In genomic region chr4:52657630-52658501, GRCh38 we compare ENCODE assay signal across 8 cellular contexts. TPM values are rescaled to one million over a fixed set of nuclear protein-coding genes. Genes with fewer than 3 reads are reported as not detected.
A peak's percentile ranks its signal among the peaks of the same experiment; 100 is the strongest.
DNase-seq lines count a peak whose midpoint lies in the region; ATAC-seq and TF ChIP-seq lines count a peak whose summit lies in the region.

No MANE protein-coding gene starts in this region.

- no peaks in the 10 kb centered on the region for H3K9me3 ChIP-seq in osteoblast (ENCODE audit: low read depth, low read length)

- peak overlapping the region; percentile 69 for H3K4me3 Mint-ChIP-seq in activated naive CD4-positive, alpha-beta T cell treated with anti-CD3 and anti-CD28 coated beads, Interleukin-2, amount 10 ng/mL, durations not matched to agents 7 days and 5 days

- no peaks in the 10 kb centered on the region for H3K36me3 ChIP-seq in osteoblast (ENCODE audit: insufficient read depth, low read length)

- H3K4me1 Mint-ChIP-seq in activated naive CD4-positive, alpha-beta T cell treated with anti-CD3 and anti-CD28 coated beads, Interleukin-2, amount 10 ng/mL, durations not matched to agents 7 days and 5 days: peaks cover 18% of the 10 kb centered on the region

- DNase-seq in activated naive CD4-positive, alpha-beta T cell treated with anti-CD3 and anti-CD28 coated beads, Interleukin-2, amount 10 ng/mL, durations not matched to agents 7 days and 5 days: no peak
- DNase-seq in activated naive CD4-positive, alpha-beta T cell (lab: John Stamatoyannopoulos, UW): no peak
- DNase-seq in fibroblast of villous mesenchyme (ENCODE audit: low read depth) (peak; percentile 76), osteoblast (ENCODE audit: insufficient read length, low spot score, missing footprints) (peak; percentile 64), SW 1271 (lab: John Stamatoyannopoulos, UW) (no peak), KG1 (lab: John Stamatoyannopoulos, UW) (no peak)

- peak overlapping the region; percentile 92 for H2AFZ ChIP-seq in osteoblast (ENCODE audit: low read length)

- peaks cover 13% of the 10 kb centered on the region for H3K36me3 Mint-ChIP-seq in activated naive CD4-positive, alpha-beta T cell treated with anti-CD3 and anti-CD28 coated beads, Interleukin-2, amount 10 ng/mL, durations not matched to agents 7 days and 5 days

- CTCF ChIA-PET in activated naive CD4-positive, alpha-beta T cell treated with anti-CD3 and anti-CD28 coated beads, Interleukin-2, amount 10 ng/mL, durations not matched to agents 7 days and 5 days (lab: Charles Lee): interaction anchor here (0.6 to 1.3 kb wide), 3 partner anchors 111 to 324 kb away, joined by 3 to 4 read pairs (median 3); no protein-coding TSS in a partner anchor

- H4K20me1 ChIP-seq in osteoblast (ENCODE audit: insufficient read depth, low read length): peaks cover 6% of the 10 kb centered on the region

- H3K4me1 ChIP-seq in osteoblast (ENCODE audit: insufficient read depth, low read length): peaks cover 9% of the 10 kb centered on the region

- H3K27ac ChIP-seq in VCaP (peak overlapping the region; percentile 93; the same call in 1 of the 2 replicates), osteoblast (ENCODE audit: low read depth, low read length) (no peak overlapping the region)

- no peak for ATAC-seq in GM19035 (IDR thresholded peaks at IDR 0.05; ENCODE audit: unreplicated experiment)

- H3K79me2 ChIP-seq in osteoblast (ENCODE audit: insufficient read depth, low read length): peaks cover 30% of the 10 kb centered on the region

- peak overlapping the region; percentile 86 for H3K4me2 ChIP-seq in osteoblast (ENCODE audit: insufficient read depth, low read length)

- H3K27me3 Mint-ChIP-seq in activated naive CD4-positive, alpha-beta T cell treated with anti-CD3 and anti-CD28 coated beads, Interleukin-2, amount 10 ng/mL, durations not matched to agents 7 days and 5 days: peaks cover 38% of the 10 kb centered on the region

- peaks cover 2% of the 10 kb centered on the region for H3K9me3 Mint-ChIP-seq in activated naive CD4-positive, alpha-beta T cell treated with anti-CD3 and anti-CD28 coated beads, Interleukin-2, amount 10 ng/mL, durations not matched to agents 7 days and 5 days

- TF ChIP-seq CTCF in VCaP (conservative IDR thresholded peaks at IDR 0.05) (no peak; the same call in 1 of the 2 replicates), fibroblast of villous mesenchyme (IDR thresholded peaks at IDR 0.05; ENCODE audit: insufficient read depth, low read depth, low read length) (peak; percentile 10), osteoblast (IDR thresholded peaks at IDR 0.05; ENCODE audit: extremely low read depth, low read depth, low read length) (no peak)

- H3K27ac Mint-ChIP-seq in activated naive CD4-positive, alpha-beta T cell treated with anti-CD3 and anti-CD28 coated beads, Interleukin-2, amount 10 ng/mL, durations not matched to agents 7 days and 5 days: peak overlapping the region; percentile 35

- H3K27me3 ChIP-seq in osteoblast (ENCODE audit: insufficient read depth, low read length): no peaks in the 10 kb centered on the region

- H3K4me3 ChIP-seq in fibroblast of villous mesenchyme (ENCODE audit: low read depth, low read length) (peak overlapping the region; percentile 78), osteoblast (ENCODE audit: insufficient read depth, low read length) (peak overlapping the region; percentile 88)

RNA-seq across cellular contexts. Expression of gene USP46, which starts 1.2 kb away (rescaled TPM):
- 13.5 and 19.4 TPM in 2 replicates for total RNA-seq in fibroblast of villous mesenchyme
- 12.4 and 12.7 TPM in 2 replicates for total RNA-seq in osteoblast

Comparison
In these comparisons a context has a peak if more than half of its experiments do, and no peak if none do; other contexts are left out.
1. DNase-seq: peak in fibroblast of villous mesenchyme (single experiment) and osteoblast (single experiment); none in activated naive CD4-positive, alpha-beta T cell treated with anti-CD3 and anti-CD28 coated beads, Interleukin-2, amount 10 ng/mL, durations not matched to agents 7 days and 5 days (single experiment), activated naive CD4-positive, alpha-beta T cell (0 of 4), SW 1271 (0 of 2) and KG1 (single experiment).